In the genomic region with DNA sequence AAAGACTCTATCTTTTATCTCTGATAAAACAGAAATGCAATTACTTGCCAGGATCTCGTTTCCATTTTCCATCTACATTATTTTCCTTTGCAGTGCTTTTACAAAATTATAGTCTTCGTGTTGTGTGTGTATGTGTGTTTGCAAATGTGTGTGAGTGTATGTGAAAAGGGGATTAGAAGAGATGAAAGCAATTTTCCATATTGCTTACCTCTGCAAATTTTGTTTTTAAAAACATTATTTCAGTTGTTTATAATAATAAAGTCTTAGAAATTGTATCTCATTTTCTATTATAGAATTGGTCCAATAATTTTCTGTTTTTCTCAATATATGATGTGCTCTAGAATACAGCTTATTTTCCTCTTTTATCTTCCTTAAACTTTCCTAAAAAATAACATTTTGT, we compare ENCODE assay signal across 2 cellular contexts.
TF ChIP-seq lines count a peak whose summit lies in the region.

No MANE protein-coding gene starts in this region.

TF ChIP-seq in HepG2, 621 proteins besides CTCF, POLR2A, EP300 and RAD21:
- TF ChIP-seq, protein P1, sequence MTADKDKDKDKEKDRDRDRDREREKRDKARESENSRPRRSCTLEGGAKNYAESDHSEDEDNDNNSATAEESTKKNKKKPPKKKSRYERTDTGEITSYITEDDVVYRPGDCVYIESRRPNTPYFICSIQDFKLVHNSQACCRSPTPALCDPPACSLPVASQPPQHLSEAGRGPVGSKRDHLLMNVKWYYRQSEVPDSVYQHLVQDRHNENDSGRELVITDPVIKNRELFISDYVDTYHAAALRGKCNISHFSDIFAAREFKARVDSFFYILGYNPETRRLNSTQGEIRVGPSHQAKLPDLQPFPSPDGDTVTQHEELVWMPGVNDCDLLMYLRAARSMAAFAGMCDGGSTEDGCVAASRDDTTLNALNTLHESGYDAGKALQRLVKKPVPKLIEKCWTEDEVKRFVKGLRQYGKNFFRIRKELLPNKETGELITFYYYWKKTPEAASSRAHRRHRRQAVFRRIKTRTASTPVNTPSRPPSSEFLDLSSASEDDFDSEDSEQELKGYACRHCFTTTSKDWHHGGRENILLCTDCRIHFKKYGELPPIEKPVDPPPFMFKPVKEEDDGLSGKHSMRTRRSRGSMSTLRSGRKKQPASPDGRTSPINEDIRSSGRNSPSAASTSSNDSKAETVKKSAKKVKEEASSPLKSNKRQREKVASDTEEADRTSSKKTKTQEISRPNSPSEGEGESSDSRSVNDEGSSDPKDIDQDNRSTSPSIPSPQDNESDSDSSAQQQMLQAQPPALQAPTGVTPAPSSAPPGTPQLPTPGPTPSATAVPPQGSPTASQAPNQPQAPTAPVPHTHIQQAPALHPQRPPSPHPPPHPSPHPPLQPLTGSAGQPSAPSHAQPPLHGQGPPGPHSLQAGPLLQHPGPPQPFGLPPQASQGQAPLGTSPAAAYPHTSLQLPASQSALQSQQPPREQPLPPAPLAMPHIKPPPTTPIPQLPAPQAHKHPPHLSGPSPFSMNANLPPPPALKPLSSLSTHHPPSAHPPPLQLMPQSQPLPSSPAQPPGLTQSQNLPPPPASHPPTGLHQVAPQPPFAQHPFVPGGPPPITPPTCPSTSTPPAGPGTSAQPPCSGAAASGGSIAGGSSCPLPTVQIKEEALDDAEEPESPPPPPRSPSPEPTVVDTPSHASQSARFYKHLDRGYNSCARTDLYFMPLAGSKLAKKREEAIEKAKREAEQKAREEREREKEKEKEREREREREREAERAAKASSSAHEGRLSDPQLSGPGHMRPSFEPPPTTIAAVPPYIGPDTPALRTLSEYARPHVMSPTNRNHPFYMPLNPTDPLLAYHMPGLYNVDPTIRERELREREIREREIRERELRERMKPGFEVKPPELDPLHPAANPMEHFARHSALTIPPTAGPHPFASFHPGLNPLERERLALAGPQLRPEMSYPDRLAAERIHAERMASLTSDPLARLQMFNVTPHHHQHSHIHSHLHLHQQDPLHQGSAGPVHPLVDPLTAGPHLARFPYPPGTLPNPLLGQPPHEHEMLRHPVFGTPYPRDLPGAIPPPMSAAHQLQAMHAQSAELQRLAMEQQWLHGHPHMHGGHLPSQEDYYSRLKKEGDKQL (CRISPR knock-in tag; IDR thresholded peaks at IDR 0.05; ENCODE audit: low read depth): no peak
- peak in 1 of 2 experiments; percentile 73; a peak in 2 of 4 replicates for TF ChIP-seq MAFK (conservative IDR thresholded peaks at IDR 0.05 in 1 of 2, IDR thresholded peaks at IDR 0.05 in 1 of 2; ENCODE audit: low read length in 2 of 2)
- 0 out of 2 replicates have a peak, but pooled peaks have one; percentile 9 for TF ChIP-seq MAFF (IDR thresholded peaks at IDR 0.05; ENCODE audit: low read depth, low read length)

TF ChIP-seq in IMR-90, 13 proteins besides CTCF, POLR2A, EP300 and RAD21:
- TF ChIP-seq NFE2L2 (IDR thresholded peaks at IDR 0.05; ENCODE audit: low read depth, low read length) (no peak), MAFK (IDR thresholded peaks at IDR 0.05; ENCODE audit: low read depth, low read length) (peak; percentile 65)
